8 cellular contexts compared by ENCODE assay signal in the genomic region with DNA sequence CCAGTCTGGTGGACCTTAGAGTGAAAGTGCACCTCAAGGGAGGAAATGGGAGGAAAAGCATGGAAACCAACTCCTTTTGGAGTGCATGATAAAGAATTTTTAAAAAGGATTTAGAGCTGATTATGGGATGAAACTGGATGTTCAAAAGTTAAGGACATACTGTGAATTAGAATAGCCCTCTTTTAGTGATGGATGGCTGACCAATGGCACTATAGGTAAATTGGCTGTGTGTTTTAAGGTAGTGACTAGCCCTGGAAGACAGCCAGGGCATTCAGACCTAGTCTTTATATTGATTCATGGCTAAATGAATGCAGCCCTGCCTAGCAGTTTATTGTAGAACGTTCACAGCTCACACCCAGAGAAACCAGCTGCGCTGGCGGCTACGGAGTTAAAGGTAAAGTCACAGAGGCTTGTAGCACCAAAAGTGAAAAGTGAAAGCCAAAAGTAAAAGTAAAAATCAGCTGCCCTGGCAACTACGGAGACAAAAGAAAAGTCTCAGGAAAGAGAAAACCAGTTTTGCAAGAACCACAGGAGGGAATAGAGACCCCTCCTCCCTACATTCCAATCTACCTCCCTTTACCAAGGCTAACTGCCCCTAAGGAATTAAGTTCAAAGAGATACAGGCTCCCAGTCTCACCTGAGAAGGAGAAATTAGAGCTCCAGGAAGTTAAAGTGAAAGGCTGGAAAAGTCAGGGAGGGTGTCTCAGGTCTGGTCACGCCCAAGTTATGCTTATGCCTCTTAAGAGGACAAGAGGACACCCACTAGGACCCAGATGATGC. TPM values are rescaled to one million over a fixed set of nuclear protein-coding genes. Genes with fewer than 3 reads are reported as not detected.
DNase-seq lines count a peak whose midpoint lies in the region; ATAC-seq and TF ChIP-seq lines count a peak whose summit lies in the region.

No MANE protein-coding gene starts in this region.

- DNase-seq in GM12864 (ENCODE audit: low read depth) (no peak), T1000 (lab: John Stamatoyannopoulos, UW) (no peak), D341Med (ENCODE audit: low spot score) (no peak)
- no peak for DNase-seq in T-helper 2 cell treated with Interferon-gamma antibody and Interleukin-4, amounts not matched to agents 5 μg/mL and 100 μg/mL, for 36 hours (ENCODE audit: low spot score)
- no peak for DNase-seq in natural killer cell treated with Interleukin-12 subunit alpha and Interleukin-12 subunit beta and Interleukin-15 and Interleukin-18, amount 100 ng/mL, for 72 hours (ENCODE audit: low spot score)

- no peak for TF ChIP-seq CTCF in GM12864 (IDR thresholded peaks at IDR 0.05; ENCODE audit: low read depth, low read length, missing control alignments)

- peaks cover 21% of the 10 kb centered on the region for H3K4me1 Mint-ChIP-seq in T-helper 2 cell treated with Interferon-gamma antibody and Interleukin-4, amounts not matched to agents 5 μg/mL and 100 μg/mL, for 36 hours (ENCODE audit: low read depth)
- peaks cover 28% of the 10 kb centered on the region in 2 donors for H3K4me1 Mint-ChIP-seq in natural killer cell treated with Interleukin-12 subunit alpha and Interleukin-12 subunit beta and Interleukin-15 and Interleukin-18, amount 100 ng/mL, for 72 hours (ENCODE audit: low read depth in 2 of 2)

- H3K27me3 Mint-ChIP-seq in T-helper 2 cell treated with Interferon-gamma antibody and Interleukin-4, amounts not matched to agents 5 μg/mL and 100 μg/mL, for 36 hours (ENCODE audit: low read depth), result no peaks in the 10 kb centered on the region
- H3K27me3 Mint-ChIP-seq in natural killer cell treated with Interleukin-12 subunit alpha and Interleukin-12 subunit beta and Interleukin-15 and Interleukin-18, amount 100 ng/mL, for 72 hours, result no peaks in the 10 kb centered on the region

- peak overlapping the region; percentile 26 for H3K27ac Mint-ChIP-seq in T-helper 2 cell treated with Interferon-gamma antibody and Interleukin-4, amounts not matched to agents 5 μg/mL and 100 μg/mL, for 36 hours
- peak overlapping the region; percentile 49 to 53 for H3K27ac Mint-ChIP-seq in natural killer cell treated with Interleukin-12 subunit alpha and Interleukin-12 subunit beta and Interleukin-15 and Interleukin-18, amount 100 ng/mL, for 72 hours

- no peaks in the 10 kb centered on the region for H3K36me3 Mint-ChIP-seq in T-helper 2 cell treated with Interferon-gamma antibody and Interleukin-4, amounts not matched to agents 5 μg/mL and 100 μg/mL, for 36 hours (ENCODE audit: low read depth)
- H3K36me3 Mint-ChIP-seq in natural killer cell treated with Interleukin-12 subunit alpha and Interleukin-12 subunit beta and Interleukin-15 and Interleukin-18, amount 100 ng/mL, for 72 hours, result no peaks in the 10 kb centered on the region

- peak; percentile 62 for ATAC-seq in HG03135 (IDR thresholded peaks at IDR 0.05; ENCODE audit: unreplicated experiment)
- ATAC-seq in esophagus mucosa, result peak; percentile 87
- no peak for ATAC-seq in natural killer cell treated with Interleukin-12 subunit alpha and Interleukin-12 subunit beta and Interleukin-15 and Interleukin-18, amount 100 ng/mL, for 72 hours
- no peak for ATAC-seq in HG02588 (IDR thresholded peaks at IDR 0.05; ENCODE audit: unreplicated experiment)

- peak overlapping the region; percentile 71 for H3K4me3 Mint-ChIP-seq in T-helper 2 cell treated with Interferon-gamma antibody and Interleukin-4, amounts not matched to agents 5 μg/mL and 100 μg/mL, for 36 hours
- H3K4me3 Mint-ChIP-seq in natural killer cell treated with Interleukin-12 subunit alpha and Interleukin-12 subunit beta and Interleukin-15 and Interleukin-18, amount 100 ng/mL, for 72 hours, result peak overlapping the region; percentile 80

- H3K4me3 ChIP-seq in GM12864 (ENCODE audit: low read depth, low read length), result peak overlapping the region; percentile 12; the same call in 1 of the 2 replicates

- no peaks in the 10 kb centered on the region for H3K9me3 Mint-ChIP-seq in T-helper 2 cell treated with Interferon-gamma antibody and Interleukin-4, amounts not matched to agents 5 μg/mL and 100 μg/mL, for 36 hours
- no peaks in the 10 kb centered on the region for H3K9me3 Mint-ChIP-seq in natural killer cell treated with Interleukin-12 subunit alpha and Interleukin-12 subunit beta and Interleukin-15 and Interleukin-18, amount 100 ng/mL, for 72 hours

RNA-seq across cellular contexts. Expression of a gene that starts 21.8 kb away (rescaled TPM):
- 0.64 TPM for total RNA-seq in esophagus mucosa
- under 1 TPM in 1 of 2 donors, not detected in 1; 0.67 TPM for total RNA-seq in natural killer cell treated with Interleukin-12 subunit alpha and Interleukin-12 subunit beta and Interleukin-15 and Interleukin-18, amount 100 ng/mL, for 72 hours

Comparison
In these comparisons a context has a peak if more than half of its experiments do, and no peak if none do; other contexts are left out.
1. ATAC-seq: peak in HG03135 (single experiment) and esophagus mucosa (single experiment); none in natural killer cell treated with Interleukin-12 subunit alpha and Interleukin-12 subunit beta and Interleukin-15 and Interleukin-18, amount 100 ng/mL, for 72 hours (0 of 2) and HG02588 (single experiment).